Comparison of ENCODE assay signal across 1 cellular context in genomic region chr9:124869986-124870560, GRCh38.
TF ChIP-seq lines count a peak whose summit lies in the region.

No MANE protein-coding gene starts in this region.

TF ChIP-seq in H1, 55 proteins besides CTCF, POLR2A, EP300 and RAD21:
- TF ChIP-seq SP1 (IDR thresholded peaks at IDR 0.05; ENCODE audit: low read depth, low read length) (no peak), EGR1 (IDR thresholded peaks at IDR 0.05; ENCODE audit: borderline replicate concordance, low read depth, low read length) (no peak), SIN3A (conservative IDR thresholded peaks at IDR 0.05 in 1 of 2, IDR thresholded peaks at IDR 0.05 in 1 of 2; ENCODE audit: low read depth in 1 of 2, low read length in 2 of 2) (peak in 1 of 2 experiments; percentile 13; a peak in 1 of 4 replicates)
